Comparison of ENCODE assay signal across 8 cellular contexts in genomic region chr15:85331666-85332261, GRCh38. TPM values are rescaled to one million over a fixed set of nuclear protein-coding genes. Genes with fewer than 3 reads are reported as not detected.
DNase-seq lines count a peak whose midpoint lies in the region; ATAC-seq and TF ChIP-seq lines count a peak whose summit lies in the region.

No MANE protein-coding gene starts in this region.

- H3K4me3 ChIP-seq in MM.1S (ENCODE audit: low read length), result peak overlapping the region; percentile 60; the same call in 1 of the 2 replicates
- H3K4me3 ChIP-seq in gastrocnemius medialis, result no peak overlapping the region

- ATAC-seq in GM18505 (IDR thresholded peaks at IDR 0.05; ENCODE audit: unreplicated experiment), result peak; percentile 4
- peak; percentile 1 for ATAC-seq in esophagus mucosa
- peak in 1 of 2 donors; percentile 10 for ATAC-seq in gastrocnemius medialis
- ATAC-seq in GM21737 (IDR thresholded peaks at IDR 0.05; ENCODE audit: unreplicated experiment), result no peak
- ATAC-seq in GM18520 (IDR thresholded peaks at IDR 0.05; ENCODE audit: unreplicated experiment), result no peak

- no peak for TF ChIP-seq POLR2A in GM18505 (IDR thresholded peaks at IDR 0.05; ENCODE audit: borderline replicate concordance, extremely low read depth, insufficient read depth, insufficient read length)
- no peak for TF ChIP-seq POLR2A in gastrocnemius medialis (IDR thresholded peaks at IDR 0.05)

- DNase-seq in MM.1S, result no peak
- DNase-seq in gastrocnemius medialis, result no peak
- DNase-seq in DMS153 treated with DMSO at 0.1 percent for 48 hours (lab: John Stamatoyannopoulos, UW; ENCODE audit: unreplicated experiment), result no peak
- no peak for DNase-seq in NCI-H2227 (lab: John Stamatoyannopoulos, UW; ENCODE audit: unreplicated experiment)

- peaks cover 27% of the 10 kb centered on the region for H3F3A ChIP-seq in MM.1S (ENCODE audit: insufficient read depth, low read length)

- no peaks in the 10 kb centered on the region for H3K9me2 ChIP-seq in MM.1S (replicated peaks; ENCODE audit: insufficient read depth, low read length)

- H2AFZ ChIP-seq in MM.1S (ENCODE audit: low read length), result peak overlapping the region; percentile 72

- H4K20me1 ChIP-seq in MM.1S (ENCODE audit: insufficient read depth, low read length), result no peaks in the 10 kb centered on the region

- H3K36me3 ChIP-seq in MM.1S (replicated peaks; ENCODE audit: insufficient read depth, low read length), result no peaks in the 10 kb centered on the region
- no peaks in the 10 kb centered on the region for H3K36me3 ChIP-seq in gastrocnemius medialis

- peak overlapping the region; percentile 86; the same call in 1 of the 2 replicates for H3K27ac ChIP-seq in MM.1S (ENCODE audit: low read length)
- H3K27ac ChIP-seq in gastrocnemius medialis, result peak overlapping the region; percentile 68 to 82 (median 76)

- in situ Hi-C loops in gastrocnemius medialis (cut with MboI; ENCODE audit: low sequenced_read_pairs in 4 of 4), result loop anchor here in 1 of 4 donors (5.0 kb wide), 1 partner anchor 81 kb away; no protein-coding TSS in a partner anchor

- no peaks in the 10 kb centered on the region for H3K27me3 ChIP-seq in MM.1S (replicated peaks; ENCODE audit: insufficient read depth, low read length)
- no peaks in the 10 kb centered on the region for H3K27me3 ChIP-seq in gastrocnemius medialis

- TF ChIP-seq CTCF in MM.1S (IDR thresholded peaks at IDR 0.05; ENCODE audit: low read length) (no peak), gastrocnemius medialis (IDR thresholded peaks at IDR 0.05 in 4 of 5, conservative IDR thresholded peaks at IDR 0.05 in 1 of 5) (no peak)

- H3K4me1 ChIP-seq in MM.1S (ENCODE audit: low read length) (peaks cover 16% of the 10 kb centered on the region), gastrocnemius medialis (peaks cover 22 to 23% of the 10 kb centered on the region in 2 donors)

- peak overlapping the region; percentile 90 for H3K4me2 ChIP-seq in MM.1S (ENCODE audit: low read depth, low read length)

- no peaks in the 10 kb centered on the region for H3K79me2 ChIP-seq in MM.1S (ENCODE audit: low read length)

- no peaks in the 10 kb centered on the region for H3K9me3 ChIP-seq in MM.1S (replicated peaks; ENCODE audit: insufficient read depth, low read length)
- no peaks in the 10 kb centered on the region for H3K9me3 ChIP-seq in gastrocnemius medialis

- intact Hi-C loops in gastrocnemius medialis (cut with DNase I; ENCODE audit: low total_unique reads), result loop anchor here (1.0 to 10.0 kb wide), 6 partner anchors 35 to 393 kb away; partner anchors contain the start of gene AKAP13

- peak overlapping the region; percentile 38; the same call in 1 of the 2 replicates for H3K9ac ChIP-seq in MM.1S (ENCODE audit: low read length)

RNA-seq across cellular contexts. Expression of gene AKAP13, which starts 48.6 kb away (rescaled TPM):
- total RNA-seq in esophagus mucosa (84.9 TPM), gastrocnemius medialis (100 to 1,000 TPM; 127 to 481 (median 172) TPM)

Comparison
In these comparisons a context has a peak if more than half of its experiments do, and no peak if none do; other contexts are left out.
1. ATAC-seq: peak in GM18505 (single experiment) and esophagus mucosa (single experiment); none in GM21737 (single experiment) and GM18520 (single experiment).